In genomic region chr9:134701581-134702259, GRCh38 we compare ENCODE assay signal across 22 cellular contexts.
"Had no signal": no experiment of that assay in that cellular context is flagged by ENCODE, and none has a peak within 500 bp of the region (broad histone marks: within the 10 kb centered on the region; RNA-seq: fewer than 3 reads in every experiment).

No MANE protein-coding gene starts in this region.

- H3K4me1 Mint-ChIP-seq: immature natural killer cell, natural killer cell had no signal

- DNase-seq: effector CD4-positive, alpha-beta T cell; hypothalamus; immature natural killer cell; islet precursor cell; kidney glomerular epithelial cell; left colon; left ventricle myocardium superior; lower lobe of right lung; natural killer cell; retina; stimulated activated CD4-positive, alpha-beta T cell treated with anti-CD3 and anti-CD28 coated beads, Interleukin-2, amount 100 ng/mL, for 24 hours; stimulated activated CD4-positive, alpha-beta T cell treated with anti-CD3 and anti-CD28 coated beads, Interleukin-4, amount 100 ng/mL, for 24 hours; stimulated activated naive CD8-positive, alpha-beta T cell treated with anti-CD3 and anti-CD28 coated beads, Interleukin-15, Interleukin-2, amounts not matched to agents 100 U/mL and 50 U/mL, for 24 hours; substantia nigra; testis; tibial artery; upper lobe of left lung had no signal

- ATAC-seq: left colon; left ventricle myocardium superior; lower lobe of right lung; natural killer cell; pancreas; sciatic nerve; stimulated activated effector memory CD8-positive, alpha-beta T cell treated with anti-CD3 and anti-CD28 coated beads, Interleukin-12 subunit alpha, Interleukin-12 subunit beta, amount 100 ng/mL, for 72 hours; stimulated activated naive CD8-positive, alpha-beta T cell treated with anti-CD3 and anti-CD28 coated beads, Interleukin-15, Interleukin-2, amounts not matched to agents 100 U/mL and 50 U/mL, for 24 hours had no signal

- H3K9me3 Mint-ChIP-seq: immature natural killer cell; natural killer cell; stimulated activated effector memory CD8-positive, alpha-beta T cell treated with anti-CD3 and anti-CD28 coated beads, Interleukin-12 subunit alpha, Interleukin-12 subunit beta, amount 100 ng/mL, for 72 hours had no signal

- H3K27ac ChIP-seq: dorsolateral prefrontal cortex, lower lobe of right lung, neutrophil, pancreas, testis, tibial artery, upper lobe of left lung had no signal

- H3K9me3 ChIP-seq: lower lobe of right lung, neutrophil, pancreas, testis, tibial artery, upper lobe of left lung had no signal

- H3K36me3 ChIP-seq: neutrophil, pancreas had no signal

- H3K36me3 Mint-ChIP-seq: immature natural killer cell, natural killer cell had no signal

- H3K4me3 ChIP-seq: dorsolateral prefrontal cortex, lower lobe of right lung, pancreas, testis, tibial artery, upper lobe of left lung had no signal

- H3K4me1 ChIP-seq: pancreas had no signal

- H3K27me3 ChIP-seq: pancreas, testis, tibial artery, upper lobe of left lung had no signal

- H3K4me3 Mint-ChIP-seq: immature natural killer cell; natural killer cell; stimulated activated effector memory CD8-positive, alpha-beta T cell treated with anti-CD3 and anti-CD28 coated beads, Interleukin-12 subunit alpha, Interleukin-12 subunit beta, amount 100 ng/mL, for 72 hours had no signal

- H3K27ac Mint-ChIP-seq: immature natural killer cell; natural killer cell; stimulated activated effector memory CD8-positive, alpha-beta T cell treated with anti-CD3 and anti-CD28 coated beads, Interleukin-12 subunit alpha, Interleukin-12 subunit beta, amount 100 ng/mL, for 72 hours had no signal
